In genomic region chr9:82457281-82457680, GRCh38 we compare ENCODE assay signal across 16 cellular contexts.
DNase-seq lines count a peak whose midpoint lies in the region; ATAC-seq and TF ChIP-seq lines count a peak whose summit lies in the region.
"Had no signal": no experiment of that assay in that cellular context is flagged by ENCODE, and none has a peak within 500 bp of the region (broad histone marks: within the 10 kb centered on the region; RNA-seq: fewer than 3 reads in every experiment).

No MANE protein-coding gene starts in this region.

- H3K9me3 ChIP-seq in MM.1S (replicated peaks; ENCODE audit: insufficient read depth, low read length), result no peaks in the 10 kb centered on the region
- H3K9me3 ChIP-seq in OCI-LY1 (ENCODE audit: low read length), result peaks cover 6% of the 10 kb centered on the region; the same call in 1 of the 2 replicates
- H3K9me3 ChIP-seq in lower lobe of right lung, result no peaks in the 10 kb centered on the region
- H3K9me3 ChIP-seq: Caco-2 had no signal

- H3K9me2 ChIP-seq in MM.1S (replicated peaks; ENCODE audit: insufficient read depth, low read length) (no peaks in the 10 kb centered on the region), OCI-LY1 (ENCODE audit: low read depth, low read length) (no peaks in the 10 kb centered on the region)

- ATAC-seq in lower lobe of right lung, result peak; percentile 38 to 66
- ATAC-seq in left cardiac atrium, result no peak
- ATAC-seq in HG02571 (IDR thresholded peaks at IDR 0.05; ENCODE audit: unreplicated experiment), result no peak

- H3K4me3 ChIP-seq in MM.1S (ENCODE audit: low read length), result 0 out of 2 replicates have a peak overlapping the region, but pooled peaks have one; percentile 28
- peak overlapping the region; percentile 21 for H3K4me3 ChIP-seq in OCI-LY1 (ENCODE audit: low read depth, low read length, poor library complexity, severe bottlenecking)
- no peak overlapping the region for H3K4me3 ChIP-seq in lower lobe of right lung
- H3K4me3 ChIP-seq: BLaER1, PC-9 had no signal

- H3K27ac ChIP-seq in MM.1S (ENCODE audit: low read length), result peak overlapping the region; percentile 40; the same call in 1 of the 2 replicates
- peak overlapping the region; percentile 63 for H3K27ac ChIP-seq in OCI-LY1 (ENCODE audit: low read depth, low read length, poor library complexity, severe bottlenecking)
- no peak overlapping the region for H3K27ac ChIP-seq in lower lobe of right lung
- H3K27ac ChIP-seq: BLaER1, PC-9 had no signal

- H3K79me2 ChIP-seq in MM.1S (ENCODE audit: low read length), result no peaks in the 10 kb centered on the region
- H3K79me2 ChIP-seq in OCI-LY1 (ENCODE audit: insufficient read depth, low read length), result no peaks in the 10 kb centered on the region

- peak; percentile 10 for DNase-seq in MM.1S
- no peak for DNase-seq in lower lobe of right lung
- DNase-seq in UCSD-AML1 (lab: John Stamatoyannopoulos, UW; ENCODE audit: unreplicated experiment), result no peak
- no peak for DNase-seq in left cardiac atrium
- no peak for DNase-seq in stimulated activated CD4-positive, alpha-beta T cell treated with anti-CD3 and anti-CD28 coated beads, Interleukin-4, amount 100 ng/mL, for 24 hours
- DNase-seq: Caco-2; CD4-positive, alpha-beta T cell; GDM1; NCI-H1694; NCI-H748 treated with DMSO at 0.1 percent for 48 hours; PC-9; RPMI8226; SHP77 had no signal

- TF ChIP-seq CTCF in MM.1S (IDR thresholded peaks at IDR 0.05; ENCODE audit: low read length) (no peak), OCI-LY1 (IDR thresholded peaks at IDR 0.05; ENCODE audit: low read length) (no peak), lower lobe of right lung (IDR thresholded peaks at IDR 0.05) (no peak)

- H3F3A ChIP-seq in MM.1S (ENCODE audit: insufficient read depth, low read length) (peaks cover 7% of the 10 kb centered on the region; the same call in 1 of the 2 replicates), OCI-LY1 (ENCODE audit: insufficient read depth, low read length) (no peaks in the 10 kb centered on the region)

- H3K36me3 ChIP-seq in MM.1S (replicated peaks; ENCODE audit: insufficient read depth, low read length) (no peaks in the 10 kb centered on the region), OCI-LY1 (ENCODE audit: insufficient read depth, low read length) (no peaks in the 10 kb centered on the region), lower lobe of right lung (no peaks in the 10 kb centered on the region)
- H3K36me3 ChIP-seq: BLaER1 had no signal

- H3K27me3 ChIP-seq in MM.1S (replicated peaks; ENCODE audit: insufficient read depth, low read length) (no peaks in the 10 kb centered on the region), OCI-LY1 (ENCODE audit: insufficient read depth, low read length) (no peaks in the 10 kb centered on the region), lower lobe of right lung (ENCODE audit: low read depth) (no peaks in the 10 kb centered on the region)
- H3K27me3 ChIP-seq: BLaER1 had no signal

- H3K4me1 ChIP-seq in MM.1S (ENCODE audit: low read length) (peaks cover 8% of the 10 kb centered on the region; the same call in 1 of the 2 replicates), OCI-LY1 (ENCODE audit: insufficient read depth, low read length, severe bottlenecking) (peaks cover 39% of the 10 kb centered on the region), lower lobe of right lung (no peaks in the 10 kb centered on the region)
- H3K4me1 ChIP-seq: BLaER1, Caco-2 had no signal

- peak overlapping the region; percentile 54 for H3K4me2 ChIP-seq in MM.1S (ENCODE audit: low read depth, low read length)
- H3K4me2 ChIP-seq in OCI-LY1 (ENCODE audit: low read length), result peak overlapping the region; percentile 38
- H3K4me2 ChIP-seq: BLaER1, PC-9 had no signal

- H2AFZ ChIP-seq in MM.1S (ENCODE audit: low read length) (peak overlapping the region; percentile 43), OCI-LY1 (ENCODE audit: low read length) (no peak overlapping the region)

- no peak overlapping the region for H3K9ac ChIP-seq in MM.1S (ENCODE audit: low read length)
- no peak overlapping the region; the same call in 1 of the 2 replicates for H3K9ac ChIP-seq in OCI-LY1 (ENCODE audit: low read length)
- H3K9ac ChIP-seq: BLaER1 had no signal

- H4K20me1 ChIP-seq in MM.1S (ENCODE audit: insufficient read depth, low read length), result no peaks in the 10 kb centered on the region
- no peaks in the 10 kb centered on the region for H4K20me1 ChIP-seq in OCI-LY1 (ENCODE audit: insufficient read depth, low read length)
- H4K20me1 ChIP-seq: BLaER1 had no signal

- intact Hi-C loops in lower lobe of right lung (cut with DNase I), result no loop called here
- intact Hi-C loops in left cardiac atrium (cut with DNase I), result no loop called here

Comparison
In these comparisons a context has a peak if more than half of its experiments do, and no peak if none do; other contexts are left out.
1. ATAC-seq: peak in lower lobe of right lung (2 of 2); none in left cardiac atrium (0 of 2) and HG02571 (single experiment).